Comparison of ENCODE assay signal across 8 cellular contexts in the genomic region with DNA sequence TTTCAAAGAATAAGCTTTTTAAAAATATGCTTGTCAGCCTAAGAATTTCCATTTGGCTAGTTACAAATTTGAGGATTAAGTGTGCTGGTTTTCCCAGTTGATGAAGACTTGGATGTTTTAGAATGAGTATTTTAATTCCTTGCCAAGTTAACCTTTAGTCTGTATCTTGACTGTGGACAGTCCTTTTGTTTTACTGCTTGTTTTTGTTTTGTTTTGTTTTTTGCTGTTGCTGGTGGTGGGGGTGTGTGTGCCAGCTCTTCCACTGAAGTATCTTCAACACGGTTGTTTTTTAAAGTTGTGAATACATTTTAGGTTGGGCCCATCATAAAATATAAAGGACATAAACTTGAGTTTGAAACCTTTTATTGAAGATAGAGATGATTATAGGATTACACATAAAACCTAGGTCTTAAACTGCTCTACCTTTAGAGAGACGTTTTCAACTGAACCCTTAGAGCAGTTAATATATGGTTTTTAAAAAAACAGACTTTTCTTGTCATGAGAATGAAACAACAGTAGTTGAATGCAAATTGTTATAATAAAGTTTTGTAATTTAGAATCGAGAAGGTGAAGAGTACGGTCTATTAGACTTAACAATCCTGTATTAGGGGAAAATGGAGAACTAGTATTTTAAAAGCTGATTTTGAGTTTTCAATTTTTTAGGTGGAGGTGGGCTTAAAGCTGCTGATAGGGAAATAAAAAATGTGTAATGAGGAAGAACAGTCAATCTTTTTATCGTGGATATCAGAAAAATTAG. TPM values are rescaled to one million over a fixed set of nuclear protein-coding genes. Genes with fewer than 3 reads are reported as not detected.
DNase-seq lines count a peak whose midpoint lies in the region; ATAC-seq and TF ChIP-seq lines count a peak whose summit lies in the region.

No MANE protein-coding gene starts in this region.

- H4K8ac ChIP-seq in H9 (replicated peaks; ENCODE audit: insufficient read length, low read depth, low read length): no peak overlapping the region

- H2AFZ ChIP-seq in H9 (ENCODE audit: low read length): no peak overlapping the region

- no peaks in the 10 kb centered on the region for H3K23me2 ChIP-seq in H9 (ENCODE audit: insufficient read length, low read depth, low read length, poor library complexity, severe bottlenecking)

- no peak overlapping the region for H2BK5ac ChIP-seq in H9 (ENCODE audit: insufficient read length, low read length)

- no peak overlapping the region for H3K4ac ChIP-seq in H9 (ENCODE audit: low read depth, low read length)

- DNase-seq in H9 (no peak), ascending aorta (ENCODE audit: low spot score in 2 of 2) (no peak), kidney epithelial cell (ENCODE audit: low read depth) (no peak)
- no peak for DNase-seq in stimulated activated effector memory CD8-positive, alpha-beta T cell treated with anti-CD3 and anti-CD28 coated beads, Interleukin-12 subunit alpha, Interleukin-12 subunit beta, amount 100 ng/mL, for 72 hours (ENCODE audit: low spot score in 2 of 2)
- no peak for DNase-seq in stimulated activated CD4-positive, alpha-beta T cell treated with anti-CD3 and anti-CD28 coated beads, Interleukin-4, amount 100 ng/mL, for 24 hours

- no peak for TF ChIP-seq POLR2A in GM18505 (IDR thresholded peaks at IDR 0.05; ENCODE audit: borderline replicate concordance, extremely low read depth, insufficient read depth, insufficient read length)

- H4K91ac ChIP-seq in H9 (ENCODE audit: insufficient read length, low read depth, low read length): no peak overlapping the region

- no peak overlapping the region for H2BK12ac ChIP-seq in H9 (ENCODE audit: insufficient read length, low read depth, low read length)

- no peak for TF ChIP-seq CTCF in H9 (conservative IDR thresholded peaks at IDR 0.05)
- no peak for TF ChIP-seq CTCF in ascending aorta (IDR thresholded peaks at IDR 0.05)
- no peak for TF ChIP-seq CTCF in kidney epithelial cell (IDR thresholded peaks at IDR 0.05; ENCODE audit: insufficient read depth, low read length, poor library complexity, severe bottlenecking)

- peaks cover 38% of the 10 kb centered on the region for H3K79me2 ChIP-seq in H9 (ENCODE audit: insufficient read depth, low read length)

- H3K36me3 Mint-ChIP-seq in H9 (ENCODE audit: insufficient read depth in 1 of 3, low read depth in 3 of 3): peaks cover 2 to 7% (median 4%) of the 10 kb centered on the region in 3 experiments; a peak in 2 of 7 replicates
- peaks cover 13% of the 10 kb centered on the region for H3K36me3 Mint-ChIP-seq in stimulated activated effector memory CD8-positive, alpha-beta T cell treated with anti-CD3 and anti-CD28 coated beads, Interleukin-12 subunit alpha, Interleukin-12 subunit beta, amount 100 ng/mL, for 72 hours

- H3K9me3 ChIP-seq in H9 (ENCODE audit: control insufficient read depth, low read depth, low read length) (no peaks in the 10 kb centered on the region), ascending aorta (no peaks in the 10 kb centered on the region)

- no peak overlapping the region for H4K5ac ChIP-seq in H9 (ENCODE audit: insufficient read length, low read depth, low read length)

- H3K4me2 ChIP-seq in H9 (ENCODE audit: insufficient read depth, insufficient read length, low read length): no peak overlapping the region

- H3K79me1 ChIP-seq in H9 (ENCODE audit: insufficient read depth, low read depth, low read length, poor library complexity, severe bottlenecking): peaks cover 5% of the 10 kb centered on the region

- H3K4me1 ChIP-seq in H9 (ENCODE audit: insufficient read depth, low read length) (no peaks in the 10 kb centered on the region; the same call in 1 of the 2 replicates), ascending aorta (peaks cover 4 to 30% of the 10 kb centered on the region in 2 donors)

- H3K27ac ChIP-seq in H9 (ENCODE audit: insufficient read length, low read depth, low read length) (no peak overlapping the region), ascending aorta (peak overlapping the region; percentile 62 to 100)

- no peak overlapping the region for H2BK20ac ChIP-seq in H9 (ENCODE audit: low read depth, low read length, poor library complexity, severe bottlenecking)

- no peak overlapping the region for H3K18ac ChIP-seq in H9 (ENCODE audit: insufficient read length, low read depth, low read length)

- H2AK5ac ChIP-seq in H9 (ENCODE audit: insufficient read length, low read length): no peak overlapping the region

- H4K20me1 ChIP-seq in H9 (ENCODE audit: control insufficient read depth, insufficient read depth, insufficient read length): no peaks in the 10 kb centered on the region

- H3T11ph ChIP-seq in H9 (ENCODE audit: low read length): no peak overlapping the region

- no peak overlapping the region for H3K9ac ChIP-seq in H9 (ENCODE audit: extremely low read depth, insufficient read length, low read length)

- no peak for ATAC-seq in stimulated activated effector memory CD8-positive, alpha-beta T cell treated with anti-CD3 and anti-CD28 coated beads, Interleukin-12 subunit alpha, Interleukin-12 subunit beta, amount 100 ng/mL, for 72 hours
- ATAC-seq in HG02973 (IDR thresholded peaks at IDR 0.05; ENCODE audit: unreplicated experiment): no peak
- ATAC-seq in GM18505 (IDR thresholded peaks at IDR 0.05; ENCODE audit: unreplicated experiment): no peak
- ATAC-seq in HG03521 (IDR thresholded peaks at IDR 0.05; ENCODE audit: unreplicated experiment): no peak

- WGBS in H9 (ENCODE audit: extremely low coverage, insufficient read length, low lambda C conversion rate): 100% methylated on average over 2 of the region's 5 CpGs

- H3K27me3 ChIP-seq in H9 (ENCODE audit: insufficient read depth, low read length): no peaks in the 10 kb centered on the region
- H3K27me3 ChIP-seq in ascending aorta: no peaks in the 10 kb centered on the region
- no peaks in the 10 kb centered on the region for H3K27me3 ChIP-seq in kidney epithelial cell (ENCODE audit: control insufficient read depth, insufficient read depth, low read length)

- H2BK15ac ChIP-seq in H9 (ENCODE audit: low read depth, low read length): no peak overlapping the region

- H3K4me3 ChIP-seq in ascending aorta (peak overlapping the region; percentile 25 to 100), kidney epithelial cell (ENCODE audit: low read depth, low read length) (peak overlapping the region; percentile 17)

- no peak overlapping the region for H3K56ac ChIP-seq in H9 (ENCODE audit: insufficient read length, low read depth, low read length)

- peaks cover 52 to 53% of the 10 kb centered on the region in 2 experiments for H3K4me1 Mint-ChIP-seq in H9
- H3K4me1 Mint-ChIP-seq in stimulated activated effector memory CD8-positive, alpha-beta T cell treated with anti-CD3 and anti-CD28 coated beads, Interleukin-12 subunit alpha, Interleukin-12 subunit beta, amount 100 ng/mL, for 72 hours: peaks cover 44% of the 10 kb centered on the region

- H3K23ac ChIP-seq in H9 (ENCODE audit: insufficient read length, low read depth, low read length): no peak overlapping the region

- no peaks in the 10 kb centered on the region for H3K27me3 Mint-ChIP-seq in H9 (ENCODE audit: low read depth)

- no peaks in the 10 kb centered on the region for H3K9me3 Mint-ChIP-seq in H9
- no peaks in the 10 kb centered on the region for H3K9me3 Mint-ChIP-seq in stimulated activated effector memory CD8-positive, alpha-beta T cell treated with anti-CD3 and anti-CD28 coated beads, Interleukin-12 subunit alpha, Interleukin-12 subunit beta, amount 100 ng/mL, for 72 hours

- H3K36me3 ChIP-seq in ascending aorta: no peaks in the 10 kb centered on the region
- no peaks in the 10 kb centered on the region for H3K36me3 ChIP-seq in kidney epithelial cell (ENCODE audit: control insufficient read depth, insufficient read depth, low read length)

- intact Hi-C loops in ascending aorta (cut with DNase I): loop anchor here (5.0 to 10.0 kb wide), 3 partner anchors 169 to 694 kb away; a partner anchor contains a TSS

- peak overlapping the region; percentile 31 to 94 (median 75); a peak in 5 of 7 replicates for H3K27ac Mint-ChIP-seq in H9
- H3K27ac Mint-ChIP-seq in stimulated activated effector memory CD8-positive, alpha-beta T cell treated with anti-CD3 and anti-CD28 coated beads, Interleukin-12 subunit alpha, Interleukin-12 subunit beta, amount 100 ng/mL, for 72 hours: no peak overlapping the region

- peak overlapping the region; percentile 29 to 69; a peak in 4 of 5 replicates for H3K4me3 Mint-ChIP-seq in H9
- peak overlapping the region; percentile 90 for H3K4me3 Mint-ChIP-seq in stimulated activated effector memory CD8-positive, alpha-beta T cell treated with anti-CD3 and anti-CD28 coated beads, Interleukin-12 subunit alpha, Interleukin-12 subunit beta, amount 100 ng/mL, for 72 hours

- H3K14ac ChIP-seq in H9 (ENCODE audit: insufficient read depth, low read length): no peak overlapping the region

- H2BK120ac ChIP-seq in H9 (ENCODE audit: low read depth, low read length, poor library complexity, severe bottlenecking): no peak overlapping the region

RNA-seq across cellular contexts. Expression of a gene that starts 3.9 kb away (rescaled TPM):
- total RNA-seq in H9 (2021) (176 TPM in 2 replicates), ascending aorta (91.0 TPM), kidney epithelial cell (173 and 189 TPM in 2 replicates)
